19 cellular contexts compared by ENCODE assay signal in genomic region chr2:54090521-54091117, GRCh38.
"Had no signal": no experiment of that assay in that cellular context is flagged by ENCODE, and none has a peak within 500 bp of the region (broad histone marks: within the 10 kb centered on the region; RNA-seq: fewer than 3 reads in every experiment).

No MANE protein-coding gene starts in this region.

- H3K9me3 ChIP-seq: sigmoid colon, testis had no signal

- H3K27ac Mint-ChIP-seq: activated CD4-positive, alpha-beta T cell treated with anti-CD3 and anti-CD28 coated beads, Interleukin-2, amount 10 ng/mL, durations not matched to agents 24 days and 14 days; activated CD8-positive, alpha-beta T cell treated with anti-CD3 and anti-CD28 coated beads for 36 hours; activated naive CD8-positive, alpha-beta T cell treated with anti-CD3 and anti-CD28 coated beads, Interleukin-2, amount 10 ng/mL, durations not matched to agents 7 days and 5 days; activated T-helper 2 cell treated with anti-CD3 and anti-CD28 coated beads, Interferon-gamma antibody, Interleukin-2, Interleukin-4, amounts not matched to agents 10 μg/mL and 5 μg/mL and 100 μg/mL, durations not matched to agents 14 hours and 24 hours and 36 hours; brain; endodermal cell; immature natural killer cell; natural killer cell treated with Interleukin-12 subunit alpha and Interleukin-12 subunit beta and Interleukin-15 and Interleukin-18, amount 100 ng/mL, for 72 hours; stimulated activated effector memory CD8-positive, alpha-beta T cell treated with anti-CD3 and anti-CD28 coated beads, Interleukin-12 subunit alpha, Interleukin-12 subunit beta, amount 100 ng/mL, for 72 hours; type B pancreatic cell had no signal

- DNase-seq: activated CD4-positive, alpha-beta T cell treated with anti-CD3 and anti-CD28 coated beads, Interleukin-2, amount 10 ng/mL, durations not matched to agents 24 days and 14 days; activated CD4-positive, CD25-positive, alpha-beta regulatory T cell; activated CD8-positive, alpha-beta T cell treated with anti-CD3 and anti-CD28 coated beads for 36 hours; activated naive CD4-positive, alpha-beta T cell treated with Interleukin-2 at 50 U/mL for 16 hours; activated naive CD8-positive, alpha-beta T cell treated with anti-CD3 and anti-CD28 coated beads, Interleukin-2, amount 10 ng/mL, durations not matched to agents 7 days and 5 days; activated T-cell treated with anti-CD3 and anti-CD28 coated beads, Interleukin-2, amount 50 U/mL, for 1 hour; central memory CD4-positive, alpha-beta T cell; endodermal cell; immature natural killer cell; sigmoid colon; stimulated activated CD4-positive, alpha-beta T cell treated with anti-CD3 and anti-CD28 coated beads, Interleukin-4, amount 100 ng/mL, for 24 hours; testis had no signal

- H3K4me3 ChIP-seq: sigmoid colon, testis had no signal

- H3K79me2 ChIP-seq: parathyroid adenoma had no signal

- H3K4me3 Mint-ChIP-seq: activated CD4-positive, alpha-beta T cell treated with anti-CD3 and anti-CD28 coated beads, Interleukin-2, amount 10 ng/mL, durations not matched to agents 24 days and 14 days; activated CD8-positive, alpha-beta T cell treated with anti-CD3 and anti-CD28 coated beads for 36 hours; activated naive CD8-positive, alpha-beta T cell treated with anti-CD3 and anti-CD28 coated beads, Interleukin-2, amount 10 ng/mL, durations not matched to agents 7 days and 5 days; brain; endodermal cell; immature natural killer cell; natural killer cell treated with Interleukin-12 subunit alpha and Interleukin-12 subunit beta and Interleukin-15 and Interleukin-18, amount 100 ng/mL, for 72 hours; stimulated activated effector memory CD8-positive, alpha-beta T cell treated with anti-CD3 and anti-CD28 coated beads, Interleukin-12 subunit alpha, Interleukin-12 subunit beta, amount 100 ng/mL, for 72 hours; type B pancreatic cell had no signal

- ATAC-seq: activated CD8-positive, alpha-beta T cell treated with anti-CD3 and anti-CD28 coated beads for 36 hours; esophagus mucosa; natural killer cell treated with Interleukin-12 subunit alpha and Interleukin-12 subunit beta and Interleukin-15 and Interleukin-18, amount 100 ng/mL, for 72 hours; stimulated activated effector memory CD8-positive, alpha-beta T cell treated with anti-CD3 and anti-CD28 coated beads, Interleukin-12 subunit alpha, Interleukin-12 subunit beta, amount 100 ng/mL, for 72 hours had no signal

- H3K27ac ChIP-seq: parathyroid adenoma, testis had no signal

- H2AFZ ChIP-seq: parathyroid adenoma had no signal

- H3K27me3 Mint-ChIP-seq: activated CD4-positive, alpha-beta T cell treated with anti-CD3 and anti-CD28 coated beads, Interleukin-2, amount 10 ng/mL, durations not matched to agents 24 days and 14 days; activated CD8-positive, alpha-beta T cell treated with anti-CD3 and anti-CD28 coated beads for 36 hours; activated naive CD8-positive, alpha-beta T cell treated with anti-CD3 and anti-CD28 coated beads, Interleukin-2, amount 10 ng/mL, durations not matched to agents 7 days and 5 days; brain; natural killer cell treated with Interleukin-12 subunit alpha and Interleukin-12 subunit beta and Interleukin-15 and Interleukin-18, amount 100 ng/mL, for 72 hours had no signal

- H3K9ac ChIP-seq: parathyroid adenoma had no signal

- H3K9me3 Mint-ChIP-seq: activated CD8-positive, alpha-beta T cell treated with anti-CD3 and anti-CD28 coated beads for 36 hours; immature natural killer cell; natural killer cell treated with Interleukin-12 subunit alpha and Interleukin-12 subunit beta and Interleukin-15 and Interleukin-18, amount 100 ng/mL, for 72 hours; stimulated activated effector memory CD8-positive, alpha-beta T cell treated with anti-CD3 and anti-CD28 coated beads, Interleukin-12 subunit alpha, Interleukin-12 subunit beta, amount 100 ng/mL, for 72 hours; type B pancreatic cell had no signal

- H3K4me1 ChIP-seq: sigmoid colon, testis had no signal

- H3K27me3 ChIP-seq: sigmoid colon, testis had no signal

- H3K36me3 ChIP-seq: sigmoid colon had no signal
